ENCODE assay signal across 21 cellular contexts in genomic region chr13:86882107-86882506, GRCh38.
"Had no signal": no experiment of that assay in that cellular context is flagged by ENCODE, and none has a peak within 500 bp of the region (broad histone marks: within the 10 kb centered on the region; RNA-seq: fewer than 3 reads in every experiment).

No MANE protein-coding gene starts in this region.

- H3K4me1 Mint-ChIP-seq: activated naive CD4-positive, alpha-beta T cell treated with anti-CD3 and anti-CD28 coated beads, Interleukin-2, amount 10 ng/mL, durations not matched to agents 7 days and 5 days; activated naive CD8-positive, alpha-beta T cell treated with anti-CD3 and anti-CD28 coated beads, Interleukin-2, amount 50 U/mL, for 24 hours; brain had no signal

- DNase-seq: activated CD4-positive, alpha-beta T cell treated with anti-CD3 and anti-CD28 coated beads, Interleukin-2, amount 50 U/mL, for 1 hour; activated CD4-positive, CD25-positive, alpha-beta regulatory T cell treated with anti-CD3 and anti-CD28 coated beads, Interleukin-2, amount 50 U/mL, for 72 hours; activated CD8-positive, alpha-beta memory T cell treated with anti-CD3 and anti-CD28 coated beads, Interleukin-2, amount 50 U/mL, for 4 hours; activated effector memory CD4-positive, alpha-beta T cell treated with Interleukin-2 at 50 U/mL for 16 hours; activated naive CD4-positive, alpha-beta T cell treated with anti-CD3 and anti-CD28 coated beads, Interleukin-2, amount 10 ng/mL, durations not matched to agents 7 days and 5 days; activated naive CD8-positive, alpha-beta T cell treated with anti-CD3 and anti-CD28 coated beads, Interleukin-2, amount 50 U/mL, for 24 hours; activated T-cell treated with anti-CD3 and anti-CD28 coated beads, Interleukin-2, amount 50 U/mL, for 4 hours; anterior cingulate cortex; caudate nucleus; effector memory CD8-positive, alpha-beta T cell; foreskin melanocyte; glutamatergic neuron; hippocampal formation; naive thymus-derived CD8-positive, alpha-beta T cell; stimulated activated CD4-positive, alpha-beta T cell treated with anti-CD3 and anti-CD28 coated beads, Interleukin-1b, Interleukin-23, amount 100 ng/mL, for 48 hours; stimulated activated naive CD8-positive, alpha-beta T cell treated with anti-CD3 and anti-CD28 coated beads, Interleukin-15, Interleukin-2, amounts not matched to agents 100 U/mL and 50 U/mL, for 24 hours; substantia nigra; T1000; tibial artery had no signal

- ATAC-seq: activated naive CD8-positive, alpha-beta T cell treated with anti-CD3 and anti-CD28 coated beads, Interleukin-2, amount 50 U/mL, for 24 hours; activated T-cell treated with anti-CD3 and anti-CD28 coated beads, Interleukin-2, amount 50 U/mL, for 4 hours; effector memory CD8-positive, alpha-beta T cell; naive thymus-derived CD8-positive, alpha-beta T cell; stimulated activated naive CD8-positive, alpha-beta T cell treated with anti-CD3 and anti-CD28 coated beads, Interleukin-15, Interleukin-2, amounts not matched to agents 100 U/mL and 50 U/mL, for 24 hours had no signal

- H3K27ac Mint-ChIP-seq: activated naive CD4-positive, alpha-beta T cell treated with anti-CD3 and anti-CD28 coated beads, Interleukin-2, amount 10 ng/mL, durations not matched to agents 7 days and 5 days; activated naive CD8-positive, alpha-beta T cell treated with anti-CD3 and anti-CD28 coated beads, Interleukin-2, amount 50 U/mL, for 24 hours; brain; effector memory CD8-positive, alpha-beta T cell; naive thymus-derived CD8-positive, alpha-beta T cell had no signal

- H3K4me3 ChIP-seq: tibial artery had no signal

- H3K9me3 Mint-ChIP-seq: activated naive CD4-positive, alpha-beta T cell treated with anti-CD3 and anti-CD28 coated beads, Interleukin-2, amount 10 ng/mL, durations not matched to agents 7 days and 5 days had no signal

- H3K9me3 ChIP-seq: tibial artery had no signal

- H3K36me3 Mint-ChIP-seq: activated naive CD4-positive, alpha-beta T cell treated with anti-CD3 and anti-CD28 coated beads, Interleukin-2, amount 10 ng/mL, durations not matched to agents 7 days and 5 days; brain; naive thymus-derived CD8-positive, alpha-beta T cell had no signal

- H3K27me3 Mint-ChIP-seq: activated naive CD4-positive, alpha-beta T cell treated with anti-CD3 and anti-CD28 coated beads, Interleukin-2, amount 10 ng/mL, durations not matched to agents 7 days and 5 days; activated naive CD8-positive, alpha-beta T cell treated with anti-CD3 and anti-CD28 coated beads, Interleukin-2, amount 50 U/mL, for 24 hours; brain; effector memory CD8-positive, alpha-beta T cell; naive thymus-derived CD8-positive, alpha-beta T cell had no signal

- H3K4me1 ChIP-seq: tibial artery had no signal

- H3K4me3 Mint-ChIP-seq: activated naive CD4-positive, alpha-beta T cell treated with anti-CD3 and anti-CD28 coated beads, Interleukin-2, amount 10 ng/mL, durations not matched to agents 7 days and 5 days; activated naive CD8-positive, alpha-beta T cell treated with anti-CD3 and anti-CD28 coated beads, Interleukin-2, amount 50 U/mL, for 24 hours; activated T-cell treated with anti-CD3 and anti-CD28 coated beads, Interleukin-2, amount 50 U/mL, for 4 hours; brain; effector memory CD8-positive, alpha-beta T cell; naive thymus-derived CD8-positive, alpha-beta T cell had no signal

- H3K27me3 ChIP-seq: tibial artery had no signal

- H3K27ac ChIP-seq: epithelial cell of prostate, tibial artery had no signal

- H3K36me3 ChIP-seq: tibial artery had no signal
